In genomic region chr10:127119901-127120300, GRCh38 we compare ENCODE assay signal across 16 cellular contexts.
"Had no signal": no experiment of that assay in that cellular context is flagged by ENCODE, and none has a peak within 500 bp of the region (broad histone marks: within the 10 kb centered on the region; RNA-seq: fewer than 3 reads in every experiment).

No MANE protein-coding gene starts in this region.

- DNase-seq: Kasumi-1, MM.1S, NCI-H1092 treated with DMSO at 0.1 percent for 48 hours, NCI-H1436, NCI-H187, NCI-H2029, NCI-H2171, NCI-H226, NCI-H446, NCI-H510A, NCI-H524 treated with DMSO at 0.1 percent for 48 hours, RPMI8226, SHP77 had no signal

- H3K27ac ChIP-seq: HL-60, KMS-11 had no signal

- ATAC-seq: K562 had no signal

- H3K9ac ChIP-seq: KMS-11 had no signal

- H3K4me2 ChIP-seq: KMS-11 had no signal

- H3K4me3 ChIP-seq: K562 had no signal
